Comparison of ENCODE assay signal across 12 cellular contexts in genomic region chr16:57648125-57648524, GRCh38. TPM values are rescaled to one million over a fixed set of nuclear protein-coding genes. Genes with fewer than 3 reads are reported as not detected.
A peak's percentile ranks its signal among the peaks of the same experiment; 100 is the strongest.
DNase-seq lines count a peak whose midpoint lies in the region; ATAC-seq, FAIRE-seq and TF ChIP-seq lines count a peak whose summit lies in the region.
"Had no signal": no experiment of that assay in that cellular context is flagged by ENCODE, and none has a peak within 500 bp of the region (broad histone marks: within the 10 kb centered on the region; RNA-seq: fewer than 3 reads in every experiment).

No MANE protein-coding gene starts in this region.

- TF ChIP-seq EP300 in HepG2 (IDR thresholded peaks at IDR 0.05; ENCODE audit: low read depth in 2 of 2, low read length in 2 of 2) = no peak
- TF ChIP-seq EP300 in HepG2 (CRISPR knock-in tag; IDR thresholded peaks at IDR 0.05; ENCODE audit: borderline replicate concordance) = no peak

- ATAC-seq in HepG2 (no peak), lower lobe of right lung (no peak), HG03045 (IDR thresholded peaks at IDR 0.05; ENCODE audit: unreplicated experiment) (no peak)

- in situ Hi-C loops in HepG2 (cut with HindIII; ENCODE audit: extremely low pct_ligation_motif_present, low pct_unique_long_range_greater_than_20kb) = loop anchor here (5.0 kb wide), 1 partner anchor 46 kb away; no protein-coding TSS in a partner anchor

- CTCF ChIA-PET in HepG2 (lab: Yijun Ruan, JAX; ENCODE audit: low intra/inter-chr PET ratio, low total read pairs) = interaction anchor here (0.8 to 12.3 kb wide), 17 partner anchors 8 to 135 kb away, joined by 3 to 571 read pairs (median 8); partner anchors contain the start of gene ADGRG3

- intact Hi-C loops in HepG2 (cut with micrococcal nuclease; ENCODE audit: unreplicated experiment) = no loop called here
- intact Hi-C loops in lower lobe of right lung (cut with DNase I) = loop anchor here (10.0 kb wide), 1 partner anchor 53 kb away; no protein-coding TSS in a partner anchor
- intact Hi-C loops in uterus (cut with DNase I; ENCODE audit: low total_unique reads) = loop anchor here (10.0 kb wide), 1 partner anchor 53 kb away; no protein-coding TSS in a partner anchor

- peak overlapping the region; percentile 14 for H3K27ac ChIP-seq in liver (ENCODE audit: low read depth in 1 of 2, low read length in 2 of 2)
- no peak overlapping the region for H3K27ac ChIP-seq in HepG2 (ENCODE audit: extremely low read length, insufficient read depth, low read length)
- H3K27ac ChIP-seq in lower lobe of right lung = peak overlapping the region; percentile 64
- H3K27ac ChIP-seq in uterus = peak overlapping the region; percentile 63 to 75

- no peak for TF ChIP-seq RAD21 in liver (IDR thresholded peaks at IDR 0.05)
- TF ChIP-seq RAD21 in HepG2 (CRISPR knock-in tag; IDR thresholded peaks at IDR 0.05) = no peak

- no peaks in the 10 kb centered on the region for H3K9me3 ChIP-seq in liver (ENCODE audit: control insufficient read depth in 4 of 4, low read length in 3 of 4)
- no peaks in the 10 kb centered on the region for H3K9me3 ChIP-seq in HepG2 (ENCODE audit: low read length)
- no peaks in the 10 kb centered on the region for H3K9me3 ChIP-seq in lower lobe of right lung
- H3K9me3 ChIP-seq in uterus = no peaks in the 10 kb centered on the region

- no peaks in the 10 kb centered on the region for H3K4me1 ChIP-seq in liver (ENCODE audit: control insufficient read depth in 4 of 4, insufficient read depth in 4 of 4, low read length in 3 of 4)
- H3K4me1 ChIP-seq in HepG2 (ENCODE audit: insufficient read depth, low read length) = peaks cover 32% of the 10 kb centered on the region
- peaks cover 35% of the 10 kb centered on the region for H3K4me1 ChIP-seq in lower lobe of right lung
- H3K4me1 ChIP-seq in uterus = no peaks in the 10 kb centered on the region

- no peaks in the 10 kb centered on the region for H4K20me1 ChIP-seq in HepG2 (ENCODE audit: insufficient read depth, low read length)

- no peak for TF ChIP-seq CTCF in liver (IDR thresholded peaks at IDR 0.05; ENCODE audit: low read depth, low read length, missing input control)
- TF ChIP-seq CTCF in HepG2 (CRISPR knock-in tag; IDR thresholded peaks at IDR 0.05) = no peak
- TF ChIP-seq CTCF in lower lobe of right lung (IDR thresholded peaks at IDR 0.05) = no peak
- TF ChIP-seq CTCF in uterus (IDR thresholded peaks at IDR 0.05) = no peak

- H3K4me3 ChIP-seq in liver (ENCODE audit: low read depth in 1 of 3, low read length in 3 of 3) (no peak overlapping the region), HepG2 (replicated peaks in 1 of 3; ENCODE audit: insufficient read depth in 1 of 3, low read depth in 2 of 3, low read length in 3 of 3) (no peak overlapping the region), lower lobe of right lung (no peak overlapping the region), uterus (no peak overlapping the region)

- TF ChIP-seq POLR2A in HepG2 (IDR thresholded peaks at IDR 0.05; ENCODE audit: insufficient read depth in 1 of 2, low read depth in 2 of 2, low read length in 2 of 2) = no peak
- no peak for TF ChIP-seq POLR2A in uterus (IDR thresholded peaks at IDR 0.05)

- H3K79me2 ChIP-seq in HepG2 (ENCODE audit: insufficient read depth, low read length) = no peaks in the 10 kb centered on the region

- POLR2A ChIA-PET in HepG2 (lab: Yijun Ruan, JAX) = interaction anchor here (0.5 to 3.3 kb wide), 3 partner anchors 13 to 41 kb away, joined by 3 to 22 read pairs (median 3); no protein-coding TSS in a partner anchor

- H3K4me2 ChIP-seq in HepG2 (ENCODE audit: low read depth, low read length) = no peak overlapping the region

- no TSS peak for BruUV-seq in HepG2 (replicated peaks; lab: Mats Ljungman, UMichigan)

- H3K9ac ChIP-seq in liver (ENCODE audit: low read depth in 1 of 2, low read length in 2 of 2) (no peak overlapping the region), HepG2 (ENCODE audit: insufficient read depth, low read depth, low read length) (no peak overlapping the region)

- WGBS in liver = 75% methylated on average over 5 of the region's 5 CpGs
- WGBS in HepG2 (ENCODE audit: low lambda C conversion rate) = 87% methylated on average over 4 of the region's 5 CpGs

- no peaks in the 10 kb centered on the region for H3K27me3 ChIP-seq in liver (ENCODE audit: control insufficient read depth in 4 of 4, insufficient read depth in 4 of 4, low read length in 3 of 4)
- H3K27me3 ChIP-seq in HepG2 (ENCODE audit: control insufficient read depth in 1 of 2, insufficient read depth in 2 of 2, low read length in 2 of 2) = no peaks in the 10 kb centered on the region
- H3K27me3 ChIP-seq in lower lobe of right lung (ENCODE audit: low read depth) = no peaks in the 10 kb centered on the region
- H3K27me3 ChIP-seq in uterus = no peaks in the 10 kb centered on the region

- DNase-seq in HepG2 (ENCODE audit: low spot score) = no peak
- DNase-seq in UCSD-AML1 (lab: John Stamatoyannopoulos, UW; ENCODE audit: unreplicated experiment) = peak; percentile 54
- no peak for DNase-seq in lower lobe of right lung
- no peak for DNase-seq in uterus
- no peak for DNase-seq in mucosa of gallbladder (ENCODE audit: low spot score)
- no peak for DNase-seq in SK-N-DZ (ENCODE audit: low spot score)
- DNase-seq: NCI-H1417; stimulated activated CD4-positive, alpha-beta T cell treated with anti-CD3 and anti-CD28 coated beads, Interleukin-4, amount 100 ng/mL, for 1 hour had no signal

- no peak overlapping the region for H2AFZ ChIP-seq in HepG2 (ENCODE audit: low read length)

- FAIRE-seq in HepG2 (lab: Jason Lieb, UNC) = no peak

- H3K36me3 ChIP-seq in liver (ENCODE audit: control insufficient read depth in 4 of 4, insufficient read depth in 3 of 4, low read depth in 1 of 4, low read length in 3 of 4) = no peaks in the 10 kb centered on the region
- no peaks in the 10 kb centered on the region for H3K36me3 ChIP-seq in HepG2 (replicated peaks in 1 of 2; ENCODE audit: control insufficient read depth in 1 of 2, insufficient read depth in 2 of 2, low read length in 2 of 2)
- H3K36me3 ChIP-seq in lower lobe of right lung = peaks cover 14% of the 10 kb centered on the region
- H3K36me3 ChIP-seq in uterus = no peaks in the 10 kb centered on the region

RNA-seq across cellular contexts. Expression of gene ADGRG1, which starts 19.7 kb away (rescaled TPM):
- total RNA-seq in liver (1 to 10 TPM; 2.3 to 3.3 TPM), HepG2 (2016; rRNA removed; fragmentation: Illumina TruSeq; extraction: Trizol) (2.8 and 5.9 TPM in 2 replicates), lower lobe of right lung (37.9 TPM), uterus (10 to 100 TPM in 1 of 4 donors, 1 to 10 TPM in 3; 6.5 to 87.0 (median 7.8) TPM), mucosa of gallbladder (312 TPM)
- polyA plus RNA-seq in liver (1 to 10 TPM; 1.7 to 1.8 TPM), HepG2 (2011; rRNA removed) (2.7 and 3.3 TPM in 2 replicates)
- total RNA-seq in HepG2 (2016; cell fraction: cytosol; rRNA removed; fragmentation: Illumina TruSeq; extraction: Trizol; ENCODE audit: low read depth) = 1.1 and 2.0 TPM in 2 replicates
- 2.8 and 5.0 TPM in 2 replicates for total RNA-seq in HepG2 (2016; cell fraction: insoluble cytoplasmic fraction; rRNA removed; fragmentation: Illumina TruSeq; extraction: Trizol)
- total RNA-seq in HepG2 (2016; cell fraction: membrane; rRNA removed; fragmentation: Illumina TruSeq; extraction: Trizol) = 3.1 and 3.2 TPM in 2 replicates
- 7.2 and 8.0 TPM in 2 replicates for total RNA-seq in HepG2 (2016; cell fraction: nucleus; rRNA removed; fragmentation: Illumina TruSeq; extraction: Trizol)
- polyA plus RNA-seq in HepG2 (2011; cell fraction: cytosol; rRNA removed) = 1.8 and 2.1 TPM in 2 replicates
- polyA plus RNA-seq in HepG2 (2011; cell fraction: nucleus; rRNA removed) = 5.0 and 7.4 TPM in 2 replicates
- polyA plus RNA-seq in HepG2 (2012) = 2.3 and 3.3 TPM in 2 replicates
- 0.83 and 1.3 TPM in 2 replicates for polyA plus RNA-seq in HepG2 (2016; cell fraction: cytosol; fragmentation: Illumina TruSeq; extraction: Trizol; ENCODE audit: low read depth)
- polyA plus RNA-seq in HepG2 (2016; cell fraction: insoluble cytoplasmic fraction; fragmentation: Illumina TruSeq; extraction: Trizol; ENCODE audit: low read depth) = 2.4 and 5.1 TPM in 2 replicates
- 2.8 and 3.2 TPM in 2 replicates for polyA plus RNA-seq in HepG2 (2016; cell fraction: membrane; fragmentation: Illumina TruSeq; extraction: Trizol; ENCODE audit: low read depth)
- polyA plus RNA-seq in HepG2 (2016; cell fraction: nucleus; fragmentation: Illumina TruSeq; extraction: Trizol; ENCODE audit: insufficient read depth, low read depth) = 14.1 and 15.0 TPM in 2 replicates
- polyA minus RNA-seq in HepG2 (2011; rRNA and poly(A)+ RNA removed; ENCODE audit: low replicate concordance) = 4.0 and 29.5 TPM in 2 replicates
- polyA minus RNA-seq in HepG2 (2011; cell fraction: cytosol; rRNA and poly(A)+ RNA removed) = 1.8 and 1.9 TPM in 2 replicates
- 2.4 and 2.8 TPM in 2 replicates for polyA minus RNA-seq in HepG2 (2011; cell fraction: nucleus; rRNA and poly(A)+ RNA removed)
- 12.8 and 24.1 TPM in 2 replicates for polyA plus RNA-seq in SK-N-DZ (2014; cell fraction: cytosol; rRNA removed)
- polyA plus RNA-seq in SK-N-DZ (2014; cell fraction: nucleus; rRNA removed) = 9.8 and 13.5 TPM in 2 replicates

RNA-seq across cellular contexts. Expression of gene ADGRG3, which starts 20.0 kb away (rescaled TPM):
- 1 to 10 TPM; 1.4 to 3.2 TPM for total RNA-seq in liver
- polyA plus RNA-seq in liver = under 1 TPM; 0.52 to 0.63 TPM
- 1.0 and 2.7 TPM in 2 replicates for total RNA-seq in HepG2 (2016; rRNA removed; fragmentation: Illumina TruSeq; extraction: Trizol)
- total RNA-seq in HepG2 (2016; cell fraction: cytosol; rRNA removed; fragmentation: Illumina TruSeq; extraction: Trizol; ENCODE audit: low read depth) = 0.79 and 1.1 TPM in 2 replicates
- 1.1 and 2.2 TPM in 2 replicates for total RNA-seq in HepG2 (2016; cell fraction: insoluble cytoplasmic fraction; rRNA removed; fragmentation: Illumina TruSeq; extraction: Trizol)
- total RNA-seq in HepG2 (2016; cell fraction: membrane; rRNA removed; fragmentation: Illumina TruSeq; extraction: Trizol) = 1.0 and 1.5 TPM in 2 replicates
- 2.3 and 2.7 TPM in 2 replicates for total RNA-seq in HepG2 (2016; cell fraction: nucleus; rRNA removed; fragmentation: Illumina TruSeq; extraction: Trizol)
- polyA plus RNA-seq in HepG2 (2011; rRNA removed) = 11.8 and 13.6 TPM in 2 replicates
- 10.8 and 11.2 TPM in 2 replicates for polyA plus RNA-seq in HepG2 (2011; cell fraction: cytosol; rRNA removed)
- polyA plus RNA-seq in HepG2 (2011; cell fraction: nucleus; rRNA removed) = 21.1 and 23.7 TPM in 2 replicates
- polyA plus RNA-seq in HepG2 (2012) = 5.8 and 8.1 TPM in 2 replicates
- polyA plus RNA-seq in HepG2 (2016; cell fraction: cytosol; fragmentation: Illumina TruSeq; extraction: Trizol; ENCODE audit: low read depth) = 0.49 and 0.54 TPM in 2 replicates
- 1.3 TPM in 2 replicates for polyA plus RNA-seq in HepG2 (2016; cell fraction: insoluble cytoplasmic fraction; fragmentation: Illumina TruSeq; extraction: Trizol; ENCODE audit: low read depth)
- 0.65 and 1.0 TPM in 2 replicates for polyA plus RNA-seq in HepG2 (2016; cell fraction: membrane; fragmentation: Illumina TruSeq; extraction: Trizol; ENCODE audit: low read depth)
- polyA plus RNA-seq in HepG2 (2016; cell fraction: nucleus; fragmentation: Illumina TruSeq; extraction: Trizol; ENCODE audit: insufficient read depth, low read depth) = 5.4 and 6.5 TPM in 2 replicates
- polyA minus RNA-seq in HepG2 (2011; rRNA and poly(A)+ RNA removed; ENCODE audit: low replicate concordance) = 0.91 and 31.9 TPM in 2 replicates
- 4.7 and 5.3 TPM in 2 replicates for polyA minus RNA-seq in HepG2 (2011; cell fraction: cytosol; rRNA and poly(A)+ RNA removed)
- polyA minus RNA-seq in HepG2 (2011; cell fraction: nucleus; rRNA and poly(A)+ RNA removed) = 8.9 and 10.4 TPM in 2 replicates
- 7.7 TPM for total RNA-seq in lower lobe of right lung
- 1 to 10 TPM in 3 of 4 donors, not detected in 1; 1.0 to 3.2 (median 2.5) TPM for total RNA-seq in uterus
- 0.60 TPM for total RNA-seq in mucosa of gallbladder
- polyA plus RNA-seq in SK-N-DZ (2014; cell fraction: cytosol; rRNA removed) = not detected in 2 replicates
- not detected in 2 replicates for polyA plus RNA-seq in SK-N-DZ (2014; cell fraction: nucleus; rRNA removed)
- total RNA-seq: CD4-positive, alpha-beta memory T cell had no signal
- polyA plus RNA-seq: CD4-positive, alpha-beta memory T cell had no signal

RNA-seq across cellular contexts. Expression of gene DRC7, which starts 46.5 kb away (rescaled TPM):
- total RNA-seq in liver = 1 to 10 TPM in 1 of 2 donors, under 1 TPM in 1; 0.08 to 1.8 TPM
- under 1 TPM in 1 of 2 donors, not detected in 1; 0.06 TPM for polyA plus RNA-seq in liver
- 2.7 and 3.4 TPM in 2 replicates for total RNA-seq in HepG2 (2016; rRNA removed; fragmentation: Illumina TruSeq; extraction: Trizol)
- 0.26 and 1.5 TPM in 2 replicates for total RNA-seq in HepG2 (2016; cell fraction: cytosol; rRNA removed; fragmentation: Illumina TruSeq; extraction: Trizol; ENCODE audit: low read depth)
- 2.4 and 2.5 TPM in 2 replicates for total RNA-seq in HepG2 (2016; cell fraction: insoluble cytoplasmic fraction; rRNA removed; fragmentation: Illumina TruSeq; extraction: Trizol)
- 1.4 and 2.1 TPM in 2 replicates for total RNA-seq in HepG2 (2016; cell fraction: membrane; rRNA removed; fragmentation: Illumina TruSeq; extraction: Trizol)
- 0.59 and 1.6 TPM in 2 replicates for total RNA-seq in HepG2 (2016; cell fraction: nucleus; rRNA removed; fragmentation: Illumina TruSeq; extraction: Trizol)
- 3.4 and 3.5 TPM in 2 replicates for polyA plus RNA-seq in HepG2 (2011; rRNA removed)
- polyA plus RNA-seq in HepG2 (2011; cell fraction: cytosol; rRNA removed) = 2.7 and 3.1 TPM in 2 replicates
- 3.4 TPM in 2 replicates for polyA plus RNA-seq in HepG2 (2011; cell fraction: nucleus; rRNA removed)
- polyA plus RNA-seq in HepG2 (2012) = 4.1 and 4.4 TPM in 2 replicates
- polyA plus RNA-seq in HepG2 (2016; cell fraction: cytosol; fragmentation: Illumina TruSeq; extraction: Trizol; ENCODE audit: low read depth) = 0.70 and 1.3 TPM in 2 replicates
- polyA plus RNA-seq in HepG2 (2016; cell fraction: insoluble cytoplasmic fraction; fragmentation: Illumina TruSeq; extraction: Trizol; ENCODE audit: low read depth) = 2.0 and 2.4 TPM in 2 replicates
- polyA plus RNA-seq in HepG2 (2016; cell fraction: membrane; fragmentation: Illumina TruSeq; extraction: Trizol; ENCODE audit: low read depth) = 1.0 and 1.1 TPM in 2 replicates
- 1.6 and 1.8 TPM in 2 replicates for polyA plus RNA-seq in HepG2 (2016; cell fraction: nucleus; fragmentation: Illumina TruSeq; extraction: Trizol; ENCODE audit: insufficient read depth, low read depth)
- polyA minus RNA-seq in HepG2 (2011; rRNA and poly(A)+ RNA removed; ENCODE audit: low replicate concordance) = 1.2 TPM in 1 of 2 replicates, not detected in the other
- 0.99 and 1.1 TPM in 2 replicates for polyA minus RNA-seq in HepG2 (2011; cell fraction: cytosol; rRNA and poly(A)+ RNA removed)
- 1.3 and 2.5 TPM in 2 replicates for polyA minus RNA-seq in HepG2 (2011; cell fraction: nucleus; rRNA and poly(A)+ RNA removed)
- total RNA-seq in lower lobe of right lung = 4.3 TPM
- total RNA-seq in uterus = 1 to 10 TPM in 1 of 4 donors, under 1 TPM in 1, not detected in 2; 0.18 to 5.4 TPM
- total RNA-seq in mucosa of gallbladder = 1.9 TPM
- polyA plus RNA-seq in SK-N-DZ (2014; cell fraction: cytosol; rRNA removed) = 0.14 TPM in 1 of 2 replicates, not detected in the other
- not detected in 2 replicates for polyA plus RNA-seq in SK-N-DZ (2014; cell fraction: nucleus; rRNA removed)
- total RNA-seq: CD4-positive, alpha-beta memory T cell; urinary bladder had no signal
- polyA plus RNA-seq: CD4-positive, alpha-beta memory T cell; urinary bladder had no signal
